8 cellular contexts compared by ENCODE assay signal in the genomic region with DNA sequence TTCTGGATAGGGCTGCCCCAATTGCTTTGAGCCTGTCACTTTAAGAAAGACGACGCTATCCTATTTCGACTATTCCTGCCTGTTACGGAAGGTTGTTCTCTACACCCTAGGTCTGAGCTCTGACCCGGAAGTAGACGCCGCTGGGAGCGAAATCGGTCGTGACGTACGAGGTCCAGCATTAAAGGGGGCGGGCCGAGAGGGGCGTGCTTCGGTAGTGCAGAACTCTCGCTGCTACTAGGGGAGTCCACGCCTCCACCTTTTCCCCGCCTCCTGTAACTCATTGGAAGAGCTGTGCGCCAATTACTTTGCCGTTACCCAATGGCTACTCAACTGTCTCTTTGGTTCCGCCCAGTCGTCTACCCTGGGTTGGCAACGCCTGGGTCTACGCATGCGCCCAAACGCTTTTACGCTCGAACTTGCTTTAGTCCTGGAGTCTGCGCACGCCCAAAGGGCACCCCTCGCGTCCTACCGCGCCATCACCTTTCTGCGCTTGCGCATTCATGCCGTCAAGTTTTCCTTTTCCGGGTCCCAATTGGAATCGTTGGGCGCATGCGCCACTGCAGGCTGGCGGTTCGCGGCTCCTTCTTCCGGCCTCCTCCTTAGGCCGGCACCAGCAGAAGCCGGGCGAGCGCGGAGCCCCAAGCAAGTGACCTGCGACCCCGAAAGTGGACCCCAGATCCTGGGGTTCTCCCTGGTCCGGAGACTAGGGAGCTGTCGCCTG. TPM values are rescaled to one million over a fixed set of nuclear protein-coding genes. Genes with fewer than 3 reads are reported as not detected.
A peak's percentile ranks its signal among the peaks of the same experiment; 100 is the strongest.
DNase-seq lines count a peak whose midpoint lies in the region; ATAC-seq lines count a peak whose summit lies in the region.

A gene (plus strand): TSS at position 548 of the 721 bp plus-strand sequence. CDS start 536 bp downstream, outside the sequence.

- H3K36me3 Mint-ChIP-seq in activated naive CD8-positive, alpha-beta T cell: peaks cover 5% of the 10 kb centered on the region

- H3K4me3 Mint-ChIP-seq in activated naive CD8-positive, alpha-beta T cell: peak within 1 kb of the TSS; percentile 98

- DNase-seq in NCI-H1105 (lab: John Stamatoyannopoulos, UW): peak; percentile 100
- DNase-seq in SKM-1 treated with dmso at 0.1 percent for 144 hours (lab: John Stamatoyannopoulos, UW; ENCODE audit: unreplicated experiment): peak; percentile 100
- peak; percentile 100 for DNase-seq in glomerular endothelial cell (ENCODE audit: extremely low read depth, low read depth, low spot score)
- DNase-seq in occipital lobe (lab: John Stamatoyannopoulos, UW): peak; percentile 100

- H3K4me3 ChIP-seq in GM08714 (ENCODE audit: low read length): peak within 1 kb of the TSS; percentile 85

- peak within 1 kb of the TSS; percentile 97 for H3K27ac Mint-ChIP-seq in activated naive CD8-positive, alpha-beta T cell

- H3K27ac ChIP-seq in temporal lobe (ENCODE audit: low read depth, low read length): peak within 1 kb of the TSS; percentile 100

- peaks cover 39% of the 10 kb centered on the region for H3K4me1 Mint-ChIP-seq in activated naive CD8-positive, alpha-beta T cell (ENCODE audit: low read depth)

- H3K27me3 Mint-ChIP-seq in activated naive CD8-positive, alpha-beta T cell: no peaks in the 10 kb centered on the region

- no peaks in the 10 kb centered on the region for H3K9me3 Mint-ChIP-seq in activated naive CD8-positive, alpha-beta T cell (ENCODE audit: low read depth)

- peak; percentile 79 for ATAC-seq in HG02623 (IDR thresholded peaks at IDR 0.05; ENCODE audit: unreplicated experiment)

RNA-seq across cellular contexts. Expression of the gene that starts here (rescaled TPM):
- 51.0 and 67.8 TPM in 2 replicates for total RNA-seq in glomerular endothelial cell
- 7.0 TPM for total RNA-seq in occipital lobe
- total RNA-seq in temporal lobe: 10.1 TPM

Comparison
In these comparisons a context has a peak if more than half of its experiments do, and no peak if none do; other contexts are left out.
1. Peak in every context shown above with its lines: DNase-seq, ATAC-seq, H3K4me3 ChIP-seq and H3K27ac ChIP-seq.